In genomic region chr3:176097036-176097435, GRCh38 we compare ENCODE assay signal across 30 cellular contexts.
"Had no signal": no experiment of that assay in that cellular context is flagged by ENCODE, and none has a peak within 500 bp of the region (broad histone marks: within the 10 kb centered on the region; RNA-seq: fewer than 3 reads in every experiment).

No MANE protein-coding gene starts in this region.

- H3K27ac Mint-ChIP-seq: activated CD4-positive, alpha-beta memory T cell treated with anti-CD3 and anti-CD28 coated beads, Interleukin-2, amount 10 ng/mL, durations not matched to agents 7 days and 5 days; activated CD4-positive, alpha-beta T cell treated with anti-CD3 and anti-CD28 coated beads, Interleukin-2, amount 10 ng/mL, durations not matched to agents 7 days and 5 days; activated naive CD4-positive, alpha-beta T cell treated with anti-CD3 and anti-CD28 coated beads, Interleukin-2, amount 10 ng/mL, durations not matched to agents 7 days and 5 days; activated naive CD8-positive, alpha-beta T cell treated with anti-CD3 and anti-CD28 coated beads, Interleukin-2, amount 10 ng/mL, durations not matched to agents 7 days and 5 days; activated T-cell treated with anti-CD3 and anti-CD28 coated beads, Interleukin-2, amount 50 U/mL, for 24 hours; brain; mesothelial cell of epicardium; naive B cell; stimulated activated naive B cell treated with anti-CD40 and anti-IgM and Interleukin-4, amounts not matched to agents 10 μg/mL and 1 μg/mL and 100 μg/mL, for 72 hours had no signal

- H3K9me3 ChIP-seq: ascending aorta, colonic mucosa, esophagus squamous epithelium, suprapubic skin, upper lobe of right lung had no signal

- H3K27me3 Mint-ChIP-seq: activated CD4-positive, alpha-beta memory T cell treated with anti-CD3 and anti-CD28 coated beads, Interleukin-2, amount 10 ng/mL, durations not matched to agents 7 days and 5 days; activated CD4-positive, alpha-beta T cell treated with anti-CD3 and anti-CD28 coated beads, Interleukin-2, amount 10 ng/mL, durations not matched to agents 7 days and 5 days; activated naive CD4-positive, alpha-beta T cell treated with anti-CD3 and anti-CD28 coated beads, Interleukin-2, amount 10 ng/mL, durations not matched to agents 7 days and 5 days; activated naive CD8-positive, alpha-beta T cell treated with anti-CD3 and anti-CD28 coated beads, Interleukin-2, amount 10 ng/mL, durations not matched to agents 7 days and 5 days; activated T-cell treated with anti-CD3 and anti-CD28 coated beads, Interleukin-2, amount 50 U/mL, for 24 hours; brain; naive B cell; stimulated activated naive B cell treated with anti-CD40 and anti-IgM and Interleukin-4, amounts not matched to agents 10 μg/mL and 1 μg/mL and 100 μg/mL, for 72 hours had no signal

- DNase-seq: activated CD4-positive, alpha-beta memory T cell treated with anti-CD3 and anti-CD28 coated beads, Interleukin-2, amount 10 ng/mL, durations not matched to agents 7 days and 5 days; activated CD4-positive, alpha-beta T cell treated with anti-CD3 and anti-CD28 coated beads for 1 hour; activated CD4-positive, alpha-beta T cell treated with anti-CD3 and anti-CD28 coated beads, Interleukin-2, amount 10 ng/mL, durations not matched to agents 7 days and 5 days; activated CD8-positive, alpha-beta memory T cell treated with anti-CD3 and anti-CD28 coated beads, Interleukin-2, amount 50 U/mL, for 48 hours; activated gamma-delta T cell; activated naive CD4-positive, alpha-beta T cell treated with anti-CD3 and anti-CD28 coated beads, Interleukin-2, amount 10 ng/mL, durations not matched to agents 7 days and 5 days; activated naive CD8-positive, alpha-beta T cell treated with anti-CD3 and anti-CD28 coated beads, Interleukin-2, amount 10 ng/mL, durations not matched to agents 7 days and 5 days; activated T-cell treated with anti-CD3 and anti-CD28 coated beads, Interleukin-2, amount 50 U/mL, for 24 hours; cerebellar nuclear complex; colonic mucosa; effector CD8-positive, alpha-beta T cell; esophagus squamous epithelium; foreskin melanocyte; left cardiac atrium; mammary epithelial cell; naive B cell; stimulated activated CD4-positive, alpha-beta T cell treated with anti-CD3 and anti-CD28 coated beads, Interleukin-15, amount 100 ng/mL, for 24 hours; stimulated activated CD4-positive, alpha-beta T cell treated with anti-CD3 and anti-CD28 coated beads, Interleukin-2, amount 100 ng/mL, for 24 hours; stimulated activated naive B cell treated with anti-CD40 and anti-IgM and Interleukin-4, amounts not matched to agents 10 μg/mL and 1 μg/mL and 100 μg/mL, for 72 hours; T-helper 9 cell; tibial artery; upper lobe of right lung; WERI-Rb-1 had no signal

- H3K36me3 ChIP-seq: ascending aorta, cardiac muscle cell, colonic mucosa, esophagus squamous epithelium, right atrium auricular region, suprapubic skin, tibial artery, upper lobe of right lung, WERI-Rb-1 had no signal

- H3K27ac ChIP-seq: ascending aorta, cardiac muscle cell, colonic mucosa, epithelial cell of prostate, esophagus squamous epithelium, right atrium auricular region, suprapubic skin, tibial artery, upper lobe of right lung, WERI-Rb-1 had no signal

- H3K27me3 ChIP-seq: ascending aorta, cardiac muscle cell, colonic mucosa, esophagus squamous epithelium, right atrium auricular region, suprapubic skin, tibial artery, upper lobe of right lung had no signal

- H3K36me3 Mint-ChIP-seq: activated naive CD4-positive, alpha-beta T cell treated with anti-CD3 and anti-CD28 coated beads, Interleukin-2, amount 10 ng/mL, durations not matched to agents 7 days and 5 days; activated naive CD8-positive, alpha-beta T cell treated with anti-CD3 and anti-CD28 coated beads, Interleukin-2, amount 10 ng/mL, durations not matched to agents 7 days and 5 days; brain; mesothelial cell of epicardium; naive B cell; stimulated activated naive B cell treated with anti-CD40 and anti-IgM and Interleukin-4, amounts not matched to agents 10 μg/mL and 1 μg/mL and 100 μg/mL, for 72 hours had no signal

- H3K4me3 ChIP-seq: ascending aorta, cardiac muscle cell, colonic mucosa, esophagus squamous epithelium, right atrium auricular region, suprapubic skin, tibial artery, upper lobe of right lung had no signal

- H3K4me1 ChIP-seq: colonic mucosa, esophagus squamous epithelium, right atrium auricular region, suprapubic skin, upper lobe of right lung had no signal

- ATAC-seq: left cardiac atrium; stimulated activated naive B cell treated with anti-CD40 and anti-IgM and Interleukin-4, amounts not matched to agents 10 μg/mL and 1 μg/mL and 100 μg/mL, for 72 hours; upper lobe of right lung had no signal

- H3K4me3 Mint-ChIP-seq: activated CD4-positive, alpha-beta memory T cell treated with anti-CD3 and anti-CD28 coated beads, Interleukin-2, amount 10 ng/mL, durations not matched to agents 7 days and 5 days; activated CD4-positive, alpha-beta T cell treated with anti-CD3 and anti-CD28 coated beads, Interleukin-2, amount 10 ng/mL, durations not matched to agents 7 days and 5 days; activated naive CD4-positive, alpha-beta T cell treated with anti-CD3 and anti-CD28 coated beads, Interleukin-2, amount 10 ng/mL, durations not matched to agents 7 days and 5 days; activated naive CD8-positive, alpha-beta T cell treated with anti-CD3 and anti-CD28 coated beads, Interleukin-2, amount 10 ng/mL, durations not matched to agents 7 days and 5 days; activated T-cell treated with anti-CD3 and anti-CD28 coated beads, Interleukin-2, amount 50 U/mL, for 24 hours; brain; mesothelial cell of epicardium; naive B cell; stimulated activated naive B cell treated with anti-CD40 and anti-IgM and Interleukin-4, amounts not matched to agents 10 μg/mL and 1 μg/mL and 100 μg/mL, for 72 hours had no signal

- H3K4me1 Mint-ChIP-seq: activated CD4-positive, alpha-beta memory T cell treated with anti-CD3 and anti-CD28 coated beads, Interleukin-2, amount 10 ng/mL, durations not matched to agents 7 days and 5 days; activated CD4-positive, alpha-beta T cell treated with anti-CD3 and anti-CD28 coated beads, Interleukin-2, amount 10 ng/mL, durations not matched to agents 7 days and 5 days; activated naive CD4-positive, alpha-beta T cell treated with anti-CD3 and anti-CD28 coated beads, Interleukin-2, amount 10 ng/mL, durations not matched to agents 7 days and 5 days; activated naive CD8-positive, alpha-beta T cell treated with anti-CD3 and anti-CD28 coated beads, Interleukin-2, amount 10 ng/mL, durations not matched to agents 7 days and 5 days; naive B cell; stimulated activated naive B cell treated with anti-CD40 and anti-IgM and Interleukin-4, amounts not matched to agents 10 μg/mL and 1 μg/mL and 100 μg/mL, for 72 hours had no signal
